1 cellular context compared by ENCODE assay signal in genomic region chr3:57164606-57165573, GRCh38.
TF ChIP-seq lines count a peak whose summit lies in the region.

Gene IL17RD, minus strand, starts transcription at chr3:57165353. Its CDS starts 67 bp downstream, at chr3:57165286.

TF ChIP-seq in HepG2, 621 proteins besides CTCF, POLR2A, EP300 and RAD21 (continued from another document and continues in another):
- TF ChIP-seq, protein P1, sequence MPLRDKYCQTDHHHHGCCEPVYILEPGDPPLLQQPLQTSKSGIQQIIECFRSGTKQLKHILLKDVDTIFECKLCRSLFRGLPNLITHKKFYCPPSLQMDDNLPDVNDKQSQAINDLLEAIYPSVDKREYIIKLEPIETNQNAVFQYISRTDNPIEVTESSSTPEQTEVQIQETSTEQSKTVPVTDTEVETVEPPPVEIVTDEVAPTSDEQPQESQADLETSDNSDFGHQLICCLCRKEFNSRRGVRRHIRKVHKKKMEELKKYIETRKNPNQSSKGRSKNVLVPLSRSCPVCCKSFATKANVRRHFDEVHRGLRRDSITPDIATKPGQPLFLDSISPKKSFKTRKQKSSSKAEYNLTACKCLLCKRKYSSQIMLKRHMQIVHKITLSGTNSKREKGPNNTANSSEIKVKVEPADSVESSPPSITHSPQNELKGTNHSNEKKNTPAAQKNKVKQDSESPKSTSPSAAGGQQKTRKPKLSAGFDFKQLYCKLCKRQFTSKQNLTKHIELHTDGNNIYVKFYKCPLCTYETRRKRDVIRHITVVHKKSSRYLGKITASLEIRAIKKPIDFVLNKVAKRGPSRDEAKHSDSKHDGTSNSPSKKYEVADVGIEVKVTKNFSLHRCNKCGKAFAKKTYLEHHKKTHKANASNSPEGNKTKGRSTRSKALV (CRISPR knock-in tag; IDR thresholded peaks at IDR 0.05) = peak; percentile 97; the same call in 1 of the 2 replicates
- no peak for TF ChIP-seq GTF2F1 (IDR thresholded peaks at IDR 0.05; ENCODE audit: low read length)
- TF ChIP-seq SNAPC4 (CRISPR knock-in tag; IDR thresholded peaks at IDR 0.05) = no peak
- 0 out of 2 replicates have a peak, but pooled peaks have one; percentile 68 for TF ChIP-seq ZNF274 (CRISPR knock-in tag; IDR thresholded peaks at IDR 0.05)
- TF ChIP-seq ELF1 (CRISPR knock-in tag; IDR thresholded peaks at IDR 0.05) = no peak
- no peak for TF ChIP-seq THRA (CRISPR knock-in tag; IDR thresholded peaks at IDR 0.05; ENCODE audit: borderline replicate concordance)
- no peak for TF ChIP-seq NCOA2 (CRISPR knock-in tag; IDR thresholded peaks at IDR 0.05)
- TF ChIP-seq, protein P2, sequence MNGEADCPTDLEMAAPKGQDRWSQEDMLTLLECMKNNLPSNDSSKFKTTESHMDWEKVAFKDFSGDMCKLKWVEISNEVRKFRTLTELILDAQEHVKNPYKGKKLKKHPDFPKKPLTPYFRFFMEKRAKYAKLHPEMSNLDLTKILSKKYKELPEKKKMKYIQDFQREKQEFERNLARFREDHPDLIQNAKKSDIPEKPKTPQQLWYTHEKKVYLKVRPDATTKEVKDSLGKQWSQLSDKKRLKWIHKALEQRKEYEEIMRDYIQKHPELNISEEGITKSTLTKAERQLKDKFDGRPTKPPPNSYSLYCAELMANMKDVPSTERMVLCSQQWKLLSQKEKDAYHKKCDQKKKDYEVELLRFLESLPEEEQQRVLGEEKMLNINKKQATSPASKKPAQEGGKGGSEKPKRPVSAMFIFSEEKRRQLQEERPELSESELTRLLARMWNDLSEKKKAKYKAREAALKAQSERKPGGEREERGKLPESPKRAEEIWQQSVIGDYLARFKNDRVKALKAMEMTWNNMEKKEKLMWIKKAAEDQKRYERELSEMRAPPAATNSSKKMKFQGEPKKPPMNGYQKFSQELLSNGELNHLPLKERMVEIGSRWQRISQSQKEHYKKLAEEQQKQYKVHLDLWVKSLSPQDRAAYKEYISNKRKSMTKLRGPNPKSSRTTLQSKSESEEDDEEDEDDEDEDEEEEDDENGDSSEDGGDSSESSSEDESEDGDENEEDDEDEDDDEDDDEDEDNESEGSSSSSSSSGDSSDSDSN (CRISPR knock-in tag; IDR thresholded peaks at IDR 0.05) = peak; percentile 28; the same call in 1 of the 2 replicates
- TF ChIP-seq STAG1 (CRISPR knock-in tag; IDR thresholded peaks at IDR 0.05) = no peak
- no peak for TF ChIP-seq DPF2 (CRISPR knock-in tag; IDR thresholded peaks at IDR 0.05; ENCODE audit: borderline replicate concordance, low read depth)
- TF ChIP-seq PLSCR1 (CRISPR knock-in tag; IDR thresholded peaks at IDR 0.05; ENCODE audit: borderline replicate concordance) = no peak
- no peak for TF ChIP-seq MEIS1 (CRISPR knock-in tag; IDR thresholded peaks at IDR 0.05; ENCODE audit: borderline replicate concordance)
- TF ChIP-seq ZFX (CRISPR knock-in tag; IDR thresholded peaks at IDR 0.05; ENCODE audit: low read depth) = peak; percentile 46; the same call in 1 of the 2 replicates
- no peak for TF ChIP-seq KAT8 (CRISPR knock-in tag; IDR thresholded peaks at IDR 0.05)
- TF ChIP-seq TCF7 (IDR thresholded peaks at IDR 0.05; ENCODE audit: low read depth) = peak; percentile 17; the same call in 1 of the 2 replicates
- TF ChIP-seq NR2F1 (CRISPR knock-in tag; IDR thresholded peaks at IDR 0.05) = no peak
- TF ChIP-seq, protein P3, sequence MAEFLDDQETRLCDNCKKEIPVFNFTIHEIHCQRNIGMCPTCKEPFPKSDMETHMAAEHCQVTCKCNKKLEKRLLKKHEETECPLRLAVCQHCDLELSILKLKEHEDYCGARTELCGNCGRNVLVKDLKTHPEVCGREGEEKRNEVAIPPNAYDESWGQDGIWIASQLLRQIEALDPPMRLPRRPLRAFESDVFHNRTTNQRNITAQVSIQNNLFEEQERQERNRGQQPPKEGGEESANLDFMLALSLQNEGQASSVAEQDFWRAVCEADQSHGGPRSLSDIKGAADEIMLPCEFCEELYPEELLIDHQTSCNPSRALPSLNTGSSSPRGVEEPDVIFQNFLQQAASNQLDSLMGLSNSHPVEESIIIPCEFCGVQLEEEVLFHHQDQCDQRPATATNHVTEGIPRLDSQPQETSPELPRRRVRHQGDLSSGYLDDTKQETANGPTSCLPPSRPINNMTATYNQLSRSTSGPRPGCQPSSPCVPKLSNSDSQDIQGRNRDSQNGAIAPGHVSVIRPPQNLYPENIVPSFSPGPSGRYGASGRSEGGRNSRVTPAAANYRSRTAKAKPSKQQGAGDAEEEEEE (CRISPR knock-in tag; IDR thresholded peaks at IDR 0.05; ENCODE audit: borderline replicate concordance) = no peak
- TF ChIP-seq, protein P4, sequence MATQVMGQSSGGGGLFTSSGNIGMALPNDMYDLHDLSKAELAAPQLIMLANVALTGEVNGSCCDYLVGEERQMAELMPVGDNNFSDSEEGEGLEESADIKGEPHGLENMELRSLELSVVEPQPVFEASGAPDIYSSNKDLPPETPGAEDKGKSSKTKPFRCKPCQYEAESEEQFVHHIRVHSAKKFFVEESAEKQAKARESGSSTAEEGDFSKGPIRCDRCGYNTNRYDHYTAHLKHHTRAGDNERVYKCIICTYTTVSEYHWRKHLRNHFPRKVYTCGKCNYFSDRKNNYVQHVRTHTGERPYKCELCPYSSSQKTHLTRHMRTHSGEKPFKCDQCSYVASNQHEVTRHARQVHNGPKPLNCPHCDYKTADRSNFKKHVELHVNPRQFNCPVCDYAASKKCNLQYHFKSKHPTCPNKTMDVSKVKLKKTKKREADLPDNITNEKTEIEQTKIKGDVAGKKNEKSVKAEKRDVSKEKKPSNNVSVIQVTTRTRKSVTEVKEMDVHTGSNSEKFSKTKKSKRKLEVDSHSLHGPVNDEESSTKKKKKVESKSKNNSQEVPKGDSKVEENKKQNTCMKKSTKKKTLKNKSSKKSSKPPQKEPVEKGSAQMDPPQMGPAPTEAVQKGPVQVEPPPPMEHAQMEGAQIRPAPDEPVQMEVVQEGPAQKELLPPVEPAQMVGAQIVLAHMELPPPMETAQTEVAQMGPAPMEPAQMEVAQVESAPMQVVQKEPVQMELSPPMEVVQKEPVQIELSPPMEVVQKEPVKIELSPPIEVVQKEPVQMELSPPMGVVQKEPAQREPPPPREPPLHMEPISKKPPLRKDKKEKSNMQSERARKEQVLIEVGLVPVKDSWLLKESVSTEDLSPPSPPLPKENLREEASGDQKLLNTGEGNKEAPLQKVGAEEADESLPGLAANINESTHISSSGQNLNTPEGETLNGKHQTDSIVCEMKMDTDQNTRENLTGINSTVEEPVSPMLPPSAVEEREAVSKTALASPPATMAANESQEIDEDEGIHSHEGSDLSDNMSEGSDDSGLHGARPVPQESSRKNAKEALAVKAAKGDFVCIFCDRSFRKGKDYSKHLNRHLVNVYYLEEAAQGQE (IDR thresholded peaks at IDR 0.05; ENCODE audit: borderline replicate concordance in 1 of 2, low read depth in 1 of 2, low read length in 2 of 2) = no peak
- TF ChIP-seq, protein P5, sequence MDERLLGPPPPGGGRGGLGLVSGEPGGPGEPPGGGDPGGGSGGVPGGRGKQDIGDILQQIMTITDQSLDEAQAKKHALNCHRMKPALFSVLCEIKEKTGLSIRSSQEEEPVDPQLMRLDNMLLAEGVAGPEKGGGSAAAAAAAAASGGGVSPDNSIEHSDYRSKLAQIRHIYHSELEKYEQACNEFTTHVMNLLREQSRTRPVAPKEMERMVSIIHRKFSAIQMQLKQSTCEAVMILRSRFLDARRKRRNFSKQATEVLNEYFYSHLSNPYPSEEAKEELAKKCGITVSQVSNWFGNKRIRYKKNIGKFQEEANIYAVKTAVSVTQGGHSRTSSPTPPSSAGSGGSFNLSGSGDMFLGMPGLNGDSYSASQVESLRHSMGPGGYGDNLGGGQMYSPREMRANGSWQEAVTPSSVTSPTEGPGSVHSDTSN (CRISPR knock-in tag; IDR thresholded peaks at IDR 0.05) = no peak
- no peak for TF ChIP-seq JUNB (CRISPR knock-in tag; IDR thresholded peaks at IDR 0.05; ENCODE audit: borderline replicate concordance)
- TF ChIP-seq CREB1 (IDR thresholded peaks at IDR 0.05) = no peak
- no peak for TF ChIP-seq CREB1 (CRISPR knock-in tag; IDR thresholded peaks at IDR 0.05)
- TF ChIP-seq NCOR1 (IDR thresholded peaks at IDR 0.05; ENCODE audit: borderline replicate concordance, low read length) = no peak
- 0 out of 2 replicates have a peak, but pooled peaks have one; percentile 44 for TF ChIP-seq ZXDC (CRISPR knock-in tag; IDR thresholded peaks at IDR 0.05)
- no peak for TF ChIP-seq ZNF496 (CRISPR knock-in tag; IDR thresholded peaks at IDR 0.05; ENCODE audit: insufficient replicate concordance)
- TF ChIP-seq POLR2AphosphoS2 (IDR thresholded peaks at IDR 0.05; ENCODE audit: low read depth, low read length) = no peak
- TF ChIP-seq ZBTB38 (CRISPR knock-in tag; IDR thresholded peaks at IDR 0.05) = 0 out of 2 replicates have a peak, but pooled peaks have one; percentile 31
- TF ChIP-seq TBL1XR1 (IDR thresholded peaks at IDR 0.05; ENCODE audit: borderline replicate concordance, low read length, partially characterized antibody) = no peak
- TF ChIP-seq NR2F6 (IDR thresholded peaks at IDR 0.05) = no peak
- TF ChIP-seq NR2F6 (CRISPR knock-in tag; IDR thresholded peaks at IDR 0.05) = no peak
- TF ChIP-seq RCOR2 (CRISPR knock-in tag; IDR thresholded peaks at IDR 0.05) = no peak
- peak; percentile 77; the same call in 1 of the 2 replicates for TF ChIP-seq NFKB2 (CRISPR knock-in tag; IDR thresholded peaks at IDR 0.05; ENCODE audit: borderline replicate concordance)
- no peak for TF ChIP-seq ZBTB1 (CRISPR knock-in tag; IDR thresholded peaks at IDR 0.05; ENCODE audit: borderline replicate concordance)
